ENCODE assay signal across 14 cellular contexts in genomic region chr6:41593451-41594238, GRCh38. TPM values are rescaled to one million over a fixed set of nuclear protein-coding genes. Genes with fewer than 3 reads are reported as not detected.
DNase-seq lines count a peak whose midpoint lies in the region; ATAC-seq, FAIRE-seq and TF ChIP-seq lines count a peak whose summit lies in the region.
"Had no signal": no experiment of that assay in that cellular context is flagged by ENCODE, and none has a peak within 500 bp of the region (broad histone marks: within the 10 kb centered on the region; RNA-seq: fewer than 3 reads in every experiment).

No MANE protein-coding gene starts in this region.

- no peak overlapping the region for H3K4me3 Mint-ChIP-seq in glutamatergic neuron (ENCODE audit: unreplicated experiment)
- H3K4me3 Mint-ChIP-seq: CD8-positive, alpha-beta memory T cell had no signal

- intact Hi-C loops in HepG2 (cut with micrococcal nuclease; ENCODE audit: unreplicated experiment), result loop anchor here (2.0 kb wide), 1 partner anchor 47 kb away; the partner anchor contains the start of gene FOXP4
- intact Hi-C loops in right lobe of liver (cut with DNase I), result loop anchor here (5.0 to 10.0 kb wide), 3 partner anchors 131 to 221 kb away; no protein-coding TSS in a partner anchor
- intact Hi-C loops in mammary epithelial cell (cut with micrococcal nuclease), result no loop called here

- BruUV-seq in HepG2 (replicated peaks; lab: Mats Ljungman, UMichigan) (no TSS peak), mammary epithelial cell (replicated peaks; lab: Mats Ljungman, UMichigan) (no TSS peak)

- no peak for TF ChIP-seq CTCF in HepG2 (CRISPR knock-in tag; IDR thresholded peaks at IDR 0.05)
- no peak for TF ChIP-seq CTCF in right lobe of liver (IDR thresholded peaks at IDR 0.05)
- no peak for TF ChIP-seq CTCF in glutamatergic neuron (IDR thresholded peaks at IDR 0.05; ENCODE audit: partially characterized antibody, unreplicated experiment)
- TF ChIP-seq CTCF in mammary epithelial cell (conservative IDR thresholded peaks at IDR 0.05 in 1 of 2, IDR thresholded peaks at IDR 0.05 in 1 of 2; ENCODE audit: extremely low read depth in 1 of 2, insufficient read depth in 1 of 2, low read depth in 1 of 2, low read length in 2 of 2), result no peak

- TF ChIP-seq EP300 in HepG2 (IDR thresholded peaks at IDR 0.05; ENCODE audit: low read depth in 2 of 2, low read length in 2 of 2), result no peak
- no peak for TF ChIP-seq EP300 in HepG2 (CRISPR knock-in tag; IDR thresholded peaks at IDR 0.05; ENCODE audit: borderline replicate concordance)

- H3K4me1 Mint-ChIP-seq in glutamatergic neuron (ENCODE audit: low read depth, unreplicated experiment), result peaks cover 20% of the 10 kb centered on the region

- no peak overlapping the region for H4K91ac ChIP-seq in neuronal stem cell (ENCODE audit: low read depth, low read length, poor library complexity)

- peaks cover 7% of the 10 kb centered on the region for H3K27me3 Mint-ChIP-seq in glutamatergic neuron (ENCODE audit: unreplicated experiment)
- H3K27me3 Mint-ChIP-seq: CD8-positive, alpha-beta memory T cell had no signal

- H3K4me3 ChIP-seq in HepG2 (replicated peaks in 1 of 3; ENCODE audit: insufficient read depth in 1 of 3, low read depth in 2 of 3, low read length in 3 of 3) (no peak overlapping the region), right lobe of liver (no peak overlapping the region), neuronal stem cell (ENCODE audit: low read length in 2 of 2) (no peak overlapping the region), mammary epithelial cell (replicated peaks in 1 of 3; ENCODE audit: insufficient read depth in 1 of 3, low read depth in 2 of 3, low read length in 3 of 3) (no peak overlapping the region)
- H3K4me3 ChIP-seq: BLaER1 had no signal

- H3K9me3 ChIP-seq in HepG2 (ENCODE audit: low read length) (no peaks in the 10 kb centered on the region), right lobe of liver (no peaks in the 10 kb centered on the region), neuronal stem cell (replicated peaks in 1 of 2; ENCODE audit: control insufficient read depth in 2 of 2, insufficient read depth in 1 of 2, low read depth in 1 of 2, low read length in 2 of 2) (no peaks in the 10 kb centered on the region), mammary epithelial cell (replicated peaks; ENCODE audit: insufficient read depth, low read length) (no peaks in the 10 kb centered on the region)
- H3K9me3 ChIP-seq: BLaER1 had no signal

- dilution Hi-C loops in mammary epithelial cell (cut with HindIII; ENCODE audit: low sequenced_read_pairs), result loop anchor here (5.0 kb wide), 1 partner anchor 64 kb away; no protein-coding TSS in a partner anchor

- peaks cover 5% of the 10 kb centered on the region for H3K36me3 Mint-ChIP-seq in glutamatergic neuron (ENCODE audit: unreplicated experiment)

- H2BK15ac ChIP-seq in neuronal stem cell (ENCODE audit: low read length), result no peak overlapping the region

- H3K9ac ChIP-seq in HepG2 (ENCODE audit: insufficient read depth, low read depth, low read length) (no peak overlapping the region), neuronal stem cell (ENCODE audit: low read depth, low read length, poor library complexity) (peak overlapping the region; percentile 24), mammary epithelial cell (ENCODE audit: insufficient read depth, low read length) (no peak overlapping the region)
- H3K9ac ChIP-seq: BLaER1 had no signal

- peaks cover 6% of the 10 kb centered on the region for H3K9me3 Mint-ChIP-seq in glutamatergic neuron (ENCODE audit: unreplicated experiment)
- H3K9me3 Mint-ChIP-seq: CD8-positive, alpha-beta memory T cell had no signal

- H3K23ac ChIP-seq in neuronal stem cell (ENCODE audit: low read depth, low read length, poor library complexity), result peak overlapping the region; percentile 48

- WGBS in HepG2 (ENCODE audit: low lambda C conversion rate), result 98% methylated on average over 33 of the region's 33 CpGs
- WGBS in right lobe of liver (ENCODE audit: insufficient coverage, low coverage, low lambda C conversion rate, missing lambda C conversion rate), result 89% methylated on average over 27 of the region's 33 CpGs
- WGBS in neuronal stem cell (ENCODE audit: extremely low coverage in 2 of 2, insufficient read length in 2 of 2, insufficient replicate concordance in 1 of 2), 2 donors, result no CpG with 5 or more reads among the region's 33 CpGs
- 93% methylated on average over 31 of the region's 33 CpGs for WGBS in mammary epithelial cell (ENCODE audit: low coverage, missing lambda C conversion rate)

- no peak overlapping the region for H3K4ac ChIP-seq in neuronal stem cell (ENCODE audit: low read length)

- DNase-seq in HepG2 (ENCODE audit: low spot score), result no peak
- no peak for DNase-seq in right lobe of liver
- DNase-seq in glutamatergic neuron, result peak; percentile 49
- no peak for DNase-seq in neuronal stem cell (ENCODE audit: low spot score)
- no peak for DNase-seq in mammary epithelial cell
- no peak for DNase-seq in stimulated activated naive CD4-positive, alpha-beta T cell treated with Interleukin-2 at 50 U/mL for 16 hours (lab: John Stamatoyannopoulos, UW)
- no peak for DNase-seq in NCI-H510A (lab: John Stamatoyannopoulos, UW)
- DNase-seq: 8988T; AML-193; CD8-positive, alpha-beta memory T cell; DMS53; GF-D8; H7 had no signal

- H2AFZ ChIP-seq in HepG2 (ENCODE audit: low read length), result no peak overlapping the region
- no peak overlapping the region for H2AFZ ChIP-seq in neuronal stem cell (ENCODE audit: low read length)
- no peak overlapping the region for H2AFZ ChIP-seq in mammary epithelial cell (ENCODE audit: low read depth, low read length)

- TF ChIP-seq RAD21 in HepG2 (CRISPR knock-in tag; IDR thresholded peaks at IDR 0.05), result no peak

- H3K4me2 ChIP-seq in HepG2 (ENCODE audit: low read depth, low read length) (no peak overlapping the region), neuronal stem cell (ENCODE audit: insufficient read depth, low read length, poor library complexity, severe bottlenecking) (no peak overlapping the region), mammary epithelial cell (ENCODE audit: insufficient read depth, low read depth, low read length) (no peak overlapping the region)
- H3K4me2 ChIP-seq: BLaER1 had no signal

- H3K18ac ChIP-seq in neuronal stem cell (ENCODE audit: low read length), result no peak overlapping the region

- ATAC-seq in HepG2 (no peak), right lobe of liver (no peak)

- in situ Hi-C loops in HepG2 (cut with HindIII; ENCODE audit: extremely low pct_ligation_motif_present, low pct_unique_long_range_greater_than_20kb) (loop anchor here (5.0 kb wide), 4 partner anchors 46 to 221 kb away; partner anchors contain the start of gene FOXP4), mammary epithelial cell (cut with MboI; ENCODE audit: low sequenced_read_pairs in 2 of 2) (loop anchor here (5.0 to 10.0 kb wide), 4 partner anchors 129 to 226 kb away; no protein-coding TSS in a partner anchor)

- H3K36me3 ChIP-seq in HepG2 (replicated peaks in 1 of 2; ENCODE audit: control insufficient read depth in 1 of 2, insufficient read depth in 2 of 2, low read length in 2 of 2) (peaks cover 53 to 86% of the 10 kb centered on the region in 2 experiments), right lobe of liver (peaks cover 0 to 34% (median under 1%) of the 10 kb centered on the region in 4 donors), neuronal stem cell (replicated peaks in 1 of 2; ENCODE audit: control insufficient read depth in 2 of 2, insufficient read depth in 2 of 2, low read length in 2 of 2) (peaks cover 44 to 97% of the 10 kb centered on the region in 2 donors), mammary epithelial cell (ENCODE audit: insufficient read depth, low read length) (peaks cover 3% of the 10 kb centered on the region)

- no peak overlapping the region for H3K14ac ChIP-seq in neuronal stem cell (ENCODE audit: low read length)

- peaks cover 19% of the 10 kb centered on the region for H3K4me1 ChIP-seq in HepG2 (ENCODE audit: insufficient read depth, low read length)
- H3K4me1 ChIP-seq in right lobe of liver, result no peaks in the 10 kb centered on the region
- peaks cover 0 to 2% of the 10 kb centered on the region in 2 donors for H3K4me1 ChIP-seq in neuronal stem cell (ENCODE audit: control insufficient read depth in 2 of 2, insufficient read depth in 1 of 2, low read depth in 1 of 2, low read length in 2 of 2)
- H3K4me1 ChIP-seq in mammary epithelial cell (ENCODE audit: insufficient read depth, low read length), result no peaks in the 10 kb centered on the region

- CTCF ChIA-PET in HepG2 (lab: Yijun Ruan, JAX; ENCODE audit: low intra/inter-chr PET ratio, low total read pairs) (interaction anchor here (3.6 to 4.5 kb wide), 3 partner anchors 131 to 225 kb away, joined by 43 to 66 read pairs (median 63); no protein-coding TSS in a partner anchor), mammary epithelial cell (lab: Charles Lee; ENCODE audit: low non-redundant PET) (no interaction called here)

- H4K20me1 ChIP-seq in HepG2 (ENCODE audit: insufficient read depth, low read length) (peaks cover 9% of the 10 kb centered on the region; the same call in 1 of the 2 replicates), mammary epithelial cell (ENCODE audit: insufficient read depth, low read length) (no peaks in the 10 kb centered on the region)

- H3K79me2 ChIP-seq in HepG2 (ENCODE audit: insufficient read depth, low read length) (no peaks in the 10 kb centered on the region), mammary epithelial cell (ENCODE audit: insufficient read depth, low read length) (no peaks in the 10 kb centered on the region)

- no peaks in the 10 kb centered on the region for H3K79me1 ChIP-seq in neuronal stem cell (ENCODE audit: low read depth, low read length)

- TF ChIP-seq POLR2A in HepG2 (IDR thresholded peaks at IDR 0.05; ENCODE audit: insufficient read depth in 1 of 2, low read depth in 2 of 2, low read length in 2 of 2) (no peak), right lobe of liver (IDR thresholded peaks at IDR 0.05) (no peak)

- no peak overlapping the region for H4K8ac ChIP-seq in neuronal stem cell (ENCODE audit: low read depth, low read length)

- H3K27ac ChIP-seq in HepG2 (ENCODE audit: extremely low read length, insufficient read depth, low read length) (no peak overlapping the region), right lobe of liver (no peak overlapping the region), neuronal stem cell (replicated peaks; ENCODE audit: low read length) (no peak overlapping the region), mammary epithelial cell (ENCODE audit: insufficient read depth, low read depth, low read length) (no peak overlapping the region)
- H3K27ac ChIP-seq: BLaER1 had no signal

- POLR2A ChIA-PET in HepG2 (lab: Yijun Ruan, JAX), result interaction anchor here (1.4 kb wide), 1 partner anchor 137 kb away, joined by 3 read pairs; no protein-coding TSS in a partner anchor

- no peak overlapping the region for H2BK5ac ChIP-seq in neuronal stem cell (ENCODE audit: low read length)

- peak overlapping the region; percentile 26 for H3K27ac Mint-ChIP-seq in glutamatergic neuron (ENCODE audit: unreplicated experiment)
- H3K27ac Mint-ChIP-seq: CD8-positive, alpha-beta memory T cell had no signal

- H2BK120ac ChIP-seq in neuronal stem cell (ENCODE audit: low read depth, low read length), result no peak overlapping the region

- no peak overlapping the region for H2BK12ac ChIP-seq in neuronal stem cell (ENCODE audit: low read length)

- no peak for FAIRE-seq in HepG2 (lab: Jason Lieb, UNC)

- H3K27me3 ChIP-seq in HepG2 (ENCODE audit: control insufficient read depth in 1 of 2, insufficient read depth in 2 of 2, low read length in 2 of 2) (no peaks in the 10 kb centered on the region), right lobe of liver (no peaks in the 10 kb centered on the region), neuronal stem cell (ENCODE audit: control insufficient read depth in 3 of 3, insufficient read depth in 3 of 3, low read depth in 1 of 3, low read length in 3 of 3) (no peaks in the 10 kb centered on the region), mammary epithelial cell (ENCODE audit: insufficient read depth, low read length) (no peaks in the 10 kb centered on the region)
- H3K27me3 ChIP-seq: BLaER1 had no signal

- H2AK5ac ChIP-seq in neuronal stem cell (ENCODE audit: low read depth, low read length), result no peak overlapping the region

RNA-seq across cellular contexts. Expression of gene MDFI, which starts 44.6 kb away (rescaled TPM):
- total RNA-seq in HepG2 (2016; rRNA removed; fragmentation: Illumina TruSeq; extraction: Trizol) (not detected in 2 replicates), right lobe of liver (1 to 10 TPM in 2 of 6 experiments, under 1 TPM in 1, not detected in 3; 0.29 to 2.4 (median 1.1) TPM), glutamatergic neuron (ENCODE audit: unreplicated experiment) (7.9 TPM), mammary epithelial cell (100 to 1,000 TPM; 137 to 163 TPM)
- not detected in 2 replicates for total RNA-seq in HepG2 (2016; cell fraction: cytosol; rRNA removed; fragmentation: Illumina TruSeq; extraction: Trizol; ENCODE audit: low read depth)
- not detected in 2 replicates for total RNA-seq in HepG2 (2016; cell fraction: insoluble cytoplasmic fraction; rRNA removed; fragmentation: Illumina TruSeq; extraction: Trizol)
- not detected in 2 replicates for total RNA-seq in HepG2 (2016; cell fraction: membrane; rRNA removed; fragmentation: Illumina TruSeq; extraction: Trizol)
- not detected in 2 replicates for total RNA-seq in HepG2 (2016; cell fraction: nucleus; rRNA removed; fragmentation: Illumina TruSeq; extraction: Trizol)
- polyA plus RNA-seq in HepG2 (2011; rRNA removed) (0.28 and 0.30 TPM in 2 replicates), mammary epithelial cell (121 TPM)
- 0.38 and 0.42 TPM in 2 replicates for polyA plus RNA-seq in HepG2 (2011; cell fraction: cytosol; rRNA removed)
- polyA plus RNA-seq in HepG2 (2011; cell fraction: nucleus; rRNA removed), result 0.23 and 0.29 TPM in 2 replicates
- 0.19 TPM in 1 of 2 replicates, not detected in the other for polyA plus RNA-seq in HepG2 (2012)
- 0.57 TPM in 1 of 2 replicates, not detected in the other for polyA plus RNA-seq in HepG2 (2016; cell fraction: cytosol; fragmentation: Illumina TruSeq; extraction: Trizol; ENCODE audit: low read depth)
- polyA plus RNA-seq in HepG2 (2016; cell fraction: insoluble cytoplasmic fraction; fragmentation: Illumina TruSeq; extraction: Trizol; ENCODE audit: low read depth), result not detected in 2 replicates
- not detected in 2 replicates for polyA plus RNA-seq in HepG2 (2016; cell fraction: membrane; fragmentation: Illumina TruSeq; extraction: Trizol; ENCODE audit: low read depth)
- not detected in 2 replicates for polyA plus RNA-seq in HepG2 (2016; cell fraction: nucleus; fragmentation: Illumina TruSeq; extraction: Trizol; ENCODE audit: insufficient read depth, low read depth)
- 0.18 TPM in 1 of 2 replicates, not detected in the other for polyA minus RNA-seq in HepG2 (2011; rRNA and poly(A)+ RNA removed; ENCODE audit: low replicate concordance)
- polyA minus RNA-seq in HepG2 (2011; cell fraction: cytosol; rRNA and poly(A)+ RNA removed), result not detected in 2 replicates
- polyA minus RNA-seq in HepG2 (2011; cell fraction: nucleus; rRNA and poly(A)+ RNA removed), result not detected in 2 replicates
- polyA plus RNA-seq in neuronal stem cell (2013, experiment 1 of 2), result 73.1 TPM
- 65.6 TPM for polyA plus RNA-seq in neuronal stem cell (2013, experiment 2 of 2)
- 32.9 TPM for polyA minus RNA-seq in mammary epithelial cell
- total RNA-seq: CD8-positive, alpha-beta memory T cell had no signal
- polyA plus RNA-seq: CD8-positive, alpha-beta memory T cell had no signal

RNA-seq across cellular contexts. Expression of gene FOXP4, which starts 47.5 kb away (rescaled TPM):
- 11.0 TPM in 2 replicates for total RNA-seq in HepG2 (2016; rRNA removed; fragmentation: Illumina TruSeq; extraction: Trizol)
- 2.8 and 3.0 TPM in 2 replicates for total RNA-seq in HepG2 (2016; cell fraction: cytosol; rRNA removed; fragmentation: Illumina TruSeq; extraction: Trizol; ENCODE audit: low read depth)
- 9.5 and 11.3 TPM in 2 replicates for total RNA-seq in HepG2 (2016; cell fraction: insoluble cytoplasmic fraction; rRNA removed; fragmentation: Illumina TruSeq; extraction: Trizol)
- 15.4 and 15.8 TPM in 2 replicates for total RNA-seq in HepG2 (2016; cell fraction: membrane; rRNA removed; fragmentation: Illumina TruSeq; extraction: Trizol)
- 14.9 TPM in 2 replicates for total RNA-seq in HepG2 (2016; cell fraction: nucleus; rRNA removed; fragmentation: Illumina TruSeq; extraction: Trizol)
- 12.4 and 15.9 TPM in 2 replicates for polyA plus RNA-seq in HepG2 (2011; rRNA removed)
- 6.6 and 10.1 TPM in 2 replicates for polyA plus RNA-seq in HepG2 (2011; cell fraction: cytosol; rRNA removed)
- polyA plus RNA-seq in HepG2 (2011; cell fraction: nucleus; rRNA removed), result 47.8 and 59.4 TPM in 2 replicates
- polyA plus RNA-seq in HepG2 (2012), result 53.6 and 69.1 TPM in 2 replicates
- polyA plus RNA-seq in HepG2 (2016; cell fraction: cytosol; fragmentation: Illumina TruSeq; extraction: Trizol; ENCODE audit: low read depth), result 10.9 and 11.7 TPM in 2 replicates
- polyA plus RNA-seq in HepG2 (2016; cell fraction: insoluble cytoplasmic fraction; fragmentation: Illumina TruSeq; extraction: Trizol; ENCODE audit: low read depth), result 37.6 and 56.8 TPM in 2 replicates
- 44.1 and 44.7 TPM in 2 replicates for polyA plus RNA-seq in HepG2 (2016; cell fraction: membrane; fragmentation: Illumina TruSeq; extraction: Trizol; ENCODE audit: low read depth)
- 75.1 and 80.7 TPM in 2 replicates for polyA plus RNA-seq in HepG2 (2016; cell fraction: nucleus; fragmentation: Illumina TruSeq; extraction: Trizol; ENCODE audit: insufficient read depth, low read depth)
- polyA minus RNA-seq in HepG2 (2011; rRNA and poly(A)+ RNA removed; ENCODE audit: low replicate concordance), result 3.3 and 26.4 TPM in 2 replicates
- polyA minus RNA-seq in HepG2 (2011; cell fraction: cytosol; rRNA and poly(A)+ RNA removed), result 29.5 and 30.0 TPM in 2 replicates
- 15.2 and 15.5 TPM in 2 replicates for polyA minus RNA-seq in HepG2 (2011; cell fraction: nucleus; rRNA and poly(A)+ RNA removed)
- 10 to 100 TPM; 12.6 to 19.2 (median 14.9) TPM for total RNA-seq in right lobe of liver
- total RNA-seq in glutamatergic neuron (ENCODE audit: unreplicated experiment), result 27.9 TPM
- 43.1 TPM for polyA plus RNA-seq in neuronal stem cell (2013, experiment 1 of 2)
- polyA plus RNA-seq in neuronal stem cell (2013, experiment 2 of 2), result 44.6 TPM
- total RNA-seq in mammary epithelial cell, result 10 to 100 TPM in 1 of 2 donors, 1 to 10 TPM in 1; 5.0 to 19.2 TPM
- polyA plus RNA-seq in mammary epithelial cell, result 5.7 TPM
- polyA minus RNA-seq in mammary epithelial cell, result 8.4 TPM

Comparison
In these comparisons a context has a peak if more than half of its experiments do, and no peak if none do; other contexts are left out.
1. RNA of gene MDFI, which starts 44.6 kb away (total RNA-seq): 137 to 163 TPM in mammary epithelial cell; 7.9 TPM in glutamatergic neuron (single experiment), 0.29 to 2.4 TPM in right lobe of liver and not detected in HepG2; every median in the first group is over 10 times any median in the second.